Comparison of ENCODE assay signal across 1 cellular context in genomic region chr6:43703512-43704429, GRCh38.
TF ChIP-seq lines count a peak whose summit lies in the region.

No MANE protein-coding gene starts in this region.

TF ChIP-seq in endothelial cell of umbilical vein, 7 proteins besides CTCF, POLR2A, EP300 and RAD21:
- no peak for TF ChIP-seq FOS (IDR thresholded peaks at IDR 0.05; ENCODE audit: borderline replicate concordance, insufficient read depth, low read length)
- TF ChIP-seq POLR2AphosphoS5 (IDR thresholded peaks at IDR 0.05; ENCODE audit: insufficient read depth, low read depth, low read length): no peak
- TF ChIP-seq, protein P1, sequence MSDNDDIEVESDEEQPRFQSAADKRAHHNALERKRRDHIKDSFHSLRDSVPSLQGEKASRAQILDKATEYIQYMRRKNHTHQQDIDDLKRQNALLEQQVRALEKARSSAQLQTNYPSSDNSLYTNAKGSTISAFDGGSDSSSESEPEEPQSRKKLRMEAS (IDR thresholded peaks at IDR 0.05; ENCODE audit: insufficient read depth, insufficient read length): no peak
- no peak for TF ChIP-seq MYC (IDR thresholded peaks at IDR 0.05; ENCODE audit: low read depth, low read length)
- no peak for TF ChIP-seq EZH2 (IDR thresholded peaks at IDR 0.05; ENCODE audit: borderline replicate concordance, low read depth, low read length, severe bottlenecking)
- no peak for TF ChIP-seq GATA2 (IDR thresholded peaks at IDR 0.05; ENCODE audit: insufficient read depth, insufficient read length, low read depth, low read length)
- TF ChIP-seq JUN (IDR thresholded peaks at IDR 0.05; ENCODE audit: borderline replicate concordance, insufficient read depth, insufficient read length, low read depth): no peak
